In genomic region chr2:85253890-85254289, GRCh38 we compare ENCODE assay signal across 16 cellular contexts.
DNase-seq lines count a peak whose midpoint lies in the region; ATAC-seq and TF ChIP-seq lines count a peak whose summit lies in the region.
"Had no signal": no experiment of that assay in that cellular context is flagged by ENCODE, and none has a peak within 500 bp of the region (broad histone marks: within the 10 kb centered on the region; RNA-seq: fewer than 3 reads in every experiment).

No MANE protein-coding gene starts in this region.

- TF ChIP-seq EP300 in SK-N-SH (IDR thresholded peaks at IDR 0.05; ENCODE audit: borderline replicate concordance in 1 of 2, low read depth in 1 of 2, low read length in 1 of 2), result peak in 1 of 2 experiments; percentile 84; a peak in 2 of 4 replicates

- peak overlapping the region; percentile 49 for H3K18ac ChIP-seq in neuronal stem cell (ENCODE audit: low read length)

- H2AK5ac ChIP-seq in neuronal stem cell (ENCODE audit: low read depth, low read length), result peak overlapping the region; percentile 2

- H3K27ac ChIP-seq in SK-N-SH (ENCODE audit: low read depth in 2 of 2, low read length in 1 of 2) (peak overlapping the region in 1 of 2 experiments; percentile 95; a peak in 2 of 4 replicates), RWPE1 (peak overlapping the region; percentile 41; the same call in 1 of the 2 replicates), neuronal stem cell (replicated peaks; ENCODE audit: low read length) (no peak overlapping the region)
- H3K27ac ChIP-seq: 22Rv1; BLaER1 treated with 17β-estradiol and CSF1 and Interleukin-3, amounts not matched to agents 10 nM and 100 nM had no signal

- no peaks in the 10 kb centered on the region for H3K9me2 ChIP-seq in SK-N-SH

- H4K20me1 ChIP-seq in SK-N-SH (ENCODE audit: insufficient read depth), result no peaks in the 10 kb centered on the region

- H3K4me3 ChIP-seq in SK-N-SH (ENCODE audit: low read depth in 2 of 2, low read length in 1 of 2) (no peak overlapping the region), neuronal stem cell (ENCODE audit: low read length in 2 of 2) (no peak overlapping the region)
- H3K4me3 ChIP-seq: BLaER1 treated with 17β-estradiol and CSF1 and Interleukin-3, amounts not matched to agents 10 nM and 100 nM had no signal

- H3K27me3 ChIP-seq in SK-N-SH (ENCODE audit: insufficient read depth) (no peaks in the 10 kb centered on the region), neuronal stem cell (ENCODE audit: control insufficient read depth in 3 of 3, insufficient read depth in 3 of 3, low read depth in 1 of 3, low read length in 3 of 3) (no peaks in the 10 kb centered on the region)
- H3K27me3 ChIP-seq: BLaER1 treated with 17β-estradiol and CSF1 and Interleukin-3, amounts not matched to agents 10 nM and 100 nM had no signal

- peaks cover 2% of the 10 kb centered on the region for H3K79me1 ChIP-seq in neuronal stem cell (ENCODE audit: low read depth, low read length)

- peaks cover 6% of the 10 kb centered on the region for H3F3A ChIP-seq in SK-N-SH (replicated peaks; ENCODE audit: insufficient read depth)

- peak; percentile 71 for DNase-seq in SK-N-SH
- DNase-seq in RWPE1 (ENCODE audit: low spot score), result no peak
- DNase-seq in glutamatergic neuron, result no peak
- no peak for DNase-seq in neuronal stem cell (ENCODE audit: low spot score)
- no peak for DNase-seq in NCI-H2171 treated with DMSO at 0.1 percent for 48 hours (lab: John Stamatoyannopoulos, UW)
- DNase-seq in sciatic nerve (ENCODE audit: low spot score), result no peak
- DNase-seq: EL, NCI-H146, NCI-H2081 treated with DMSO at 0.1 percent for 48 hours, NCI-H2227 treated with DMSO at 0.1 percent for 48 hours, NCI-H524 treated with DMSO at 0.1 percent for 48 hours, RPMI8226 had no signal

- peak overlapping the region; percentile 52 for H3K27ac Mint-ChIP-seq in glutamatergic neuron (ENCODE audit: unreplicated experiment)

- POLR2A ChIA-PET in SK-N-SH (lab: Yijun Ruan, JAX), result no interaction called here
- POLR2A ChIA-PET in RWPE1 (lab: Yijun Ruan, JAX; ENCODE audit: low non-redundant PET), result no interaction called here

- H3K36me3 Mint-ChIP-seq in glutamatergic neuron (ENCODE audit: unreplicated experiment), result no peaks in the 10 kb centered on the region

- ATAC-seq in SK-N-SH treated with all-trans-retinoic acid at 6 μM for 48 hours (no peak), HG03442 (IDR thresholded peaks at IDR 0.05; ENCODE audit: unreplicated experiment) (no peak), sciatic nerve (no peak)

- H3K14ac ChIP-seq in neuronal stem cell (ENCODE audit: low read length), result no peak overlapping the region

- H2BK120ac ChIP-seq in neuronal stem cell (ENCODE audit: low read depth, low read length), result no peak overlapping the region

- no peaks in the 10 kb centered on the region; the same call in 1 of the 2 replicates for H3K79me2 ChIP-seq in SK-N-SH (ENCODE audit: insufficient read depth)

- H2BK5ac ChIP-seq in neuronal stem cell (ENCODE audit: low read length), result no peak overlapping the region

- H4K8ac ChIP-seq in neuronal stem cell (ENCODE audit: low read depth, low read length), result no peak overlapping the region

- H2BK12ac ChIP-seq in neuronal stem cell (ENCODE audit: low read length), result no peak overlapping the region

- WGBS in SK-N-SH (ENCODE audit: low lambda C conversion rate), result 66% methylated on average over 5 of the region's 5 CpGs
- no CpG with 5 or more reads among the region's 5 CpGs for WGBS in neuronal stem cell (ENCODE audit: extremely low coverage in 2 of 2, insufficient read length in 2 of 2, insufficient replicate concordance in 1 of 2), 2 donors

- peaks cover 57% of the 10 kb centered on the region for H3K4me1 Mint-ChIP-seq in glutamatergic neuron (ENCODE audit: low read depth, unreplicated experiment)

- H3K9me3 ChIP-seq in SK-N-SH, result no peaks in the 10 kb centered on the region
- H3K9me3 ChIP-seq in neuronal stem cell (replicated peaks in 1 of 2; ENCODE audit: control insufficient read depth in 2 of 2, insufficient read depth in 1 of 2, low read depth in 1 of 2, low read length in 2 of 2), result no peaks in the 10 kb centered on the region
- H3K9me3 ChIP-seq: BLaER1 treated with 17β-estradiol and CSF1 and Interleukin-3, amounts not matched to agents 10 nM and 100 nM had no signal

- TF ChIP-seq CTCF in SK-N-SH (IDR thresholded peaks at IDR 0.05) (no peak), RWPE1 (conservative IDR thresholded peaks at IDR 0.05; ENCODE audit: low read depth) (no peak), glutamatergic neuron (IDR thresholded peaks at IDR 0.05; ENCODE audit: partially characterized antibody, unreplicated experiment) (no peak)

- H2AFZ ChIP-seq in SK-N-SH (ENCODE audit: low read depth) (no peak overlapping the region), neuronal stem cell (ENCODE audit: low read length) (no peak overlapping the region)

- peaks cover 9% of the 10 kb centered on the region for H3K9me3 Mint-ChIP-seq in glutamatergic neuron (ENCODE audit: unreplicated experiment)

- H3K4me3 Mint-ChIP-seq in glutamatergic neuron (ENCODE audit: unreplicated experiment), result peak overlapping the region; percentile 30

- H3K4ac ChIP-seq in neuronal stem cell (ENCODE audit: low read length), result no peak overlapping the region

- H3K9ac ChIP-seq in SK-N-SH, result no peak overlapping the region
- H3K9ac ChIP-seq in neuronal stem cell (ENCODE audit: low read depth, low read length, poor library complexity), result no peak overlapping the region
- H3K9ac ChIP-seq: BLaER1 treated with 17β-estradiol and CSF1 and Interleukin-3, amounts not matched to agents 10 nM and 100 nM had no signal

- H3K27me3 Mint-ChIP-seq in glutamatergic neuron (ENCODE audit: unreplicated experiment), result peaks cover 8% of the 10 kb centered on the region

- CTCF ChIA-PET in SK-N-SH (lab: Yijun Ruan, JAX) (interaction anchor here (0.8 to 2.3 kb wide), 5 partner anchors 8 to 187 kb away, joined by 3 to 11 read pairs (median 4); partner anchors contain the start of gene TCF7L1), RWPE1 (lab: Yijun Ruan, JAX) (no interaction called here)

- no peak overlapping the region for H2BK15ac ChIP-seq in neuronal stem cell (ENCODE audit: low read length)

- no peak overlapping the region for H3K23ac ChIP-seq in neuronal stem cell (ENCODE audit: low read depth, low read length, poor library complexity)

- H3K4me2 ChIP-seq in SK-N-SH, result no peak overlapping the region
- no peak overlapping the region for H3K4me2 ChIP-seq in neuronal stem cell (ENCODE audit: insufficient read depth, low read length, poor library complexity, severe bottlenecking)

- intact Hi-C loops in sciatic nerve (cut with DNase I), result no loop called here

- no peak overlapping the region for H4K91ac ChIP-seq in neuronal stem cell (ENCODE audit: low read depth, low read length, poor library complexity)

- TF ChIP-seq RAD21 in SK-N-SH (IDR thresholded peaks at IDR 0.05; ENCODE audit: low read length), result no peak

- H3K4me1 ChIP-seq in SK-N-SH (ENCODE audit: control insufficient read depth in 1 of 2, insufficient read depth in 2 of 2, low read depth in 1 of 2, low read length in 1 of 2) (peaks cover 41 to 56% of the 10 kb centered on the region in 2 experiments), neuronal stem cell (ENCODE audit: control insufficient read depth in 2 of 2, insufficient read depth in 1 of 2, low read depth in 1 of 2, low read length in 2 of 2) (peaks cover 50 to 53% of the 10 kb centered on the region in 2 donors)

- no peaks in the 10 kb centered on the region for H3K36me3 ChIP-seq in SK-N-SH (replicated peaks in 1 of 2; ENCODE audit: control insufficient read depth in 1 of 2, insufficient read depth in 2 of 2, low read length in 1 of 2)
- no peaks in the 10 kb centered on the region for H3K36me3 ChIP-seq in neuronal stem cell (replicated peaks in 1 of 2; ENCODE audit: control insufficient read depth in 2 of 2, insufficient read depth in 2 of 2, low read length in 2 of 2)
- H3K36me3 ChIP-seq: BLaER1 treated with 17β-estradiol and CSF1 and Interleukin-3, amounts not matched to agents 10 nM and 100 nM had no signal

TF ChIP-seq in SK-N-SH, 30 proteins besides CTCF, POLR2A, EP300 and RAD21:
- TF ChIP-seq GATA2 (CRISPR knock-in tag; IDR thresholded peaks at IDR 0.05) (peak; percentile 57), RCOR1 (IDR thresholded peaks at IDR 0.05; ENCODE audit: low read length) (peak; percentile 65; the same call in 1 of the 2 replicates), FOXJ3 (CRISPR knock-in tag; IDR thresholded peaks at IDR 0.05) (peak; percentile 73; the same call in 1 of the 2 replicates), MAX (IDR thresholded peaks at IDR 0.05; ENCODE audit: low read depth) (no peak)

TF ChIP-seq in SK-N-SH treated with all-trans-retinoic acid at 6 μM for 48 hours, 23 proteins besides CTCF, POLR2A, EP300 and RAD21:
- TF ChIP-seq SNAI2 (CRISPR knock-in tag; IDR thresholded peaks at IDR 0.05) (no peak), ZNF70 (CRISPR knock-in tag; IDR thresholded peaks at IDR 0.05) (no peak)
